In the genomic region with DNA sequence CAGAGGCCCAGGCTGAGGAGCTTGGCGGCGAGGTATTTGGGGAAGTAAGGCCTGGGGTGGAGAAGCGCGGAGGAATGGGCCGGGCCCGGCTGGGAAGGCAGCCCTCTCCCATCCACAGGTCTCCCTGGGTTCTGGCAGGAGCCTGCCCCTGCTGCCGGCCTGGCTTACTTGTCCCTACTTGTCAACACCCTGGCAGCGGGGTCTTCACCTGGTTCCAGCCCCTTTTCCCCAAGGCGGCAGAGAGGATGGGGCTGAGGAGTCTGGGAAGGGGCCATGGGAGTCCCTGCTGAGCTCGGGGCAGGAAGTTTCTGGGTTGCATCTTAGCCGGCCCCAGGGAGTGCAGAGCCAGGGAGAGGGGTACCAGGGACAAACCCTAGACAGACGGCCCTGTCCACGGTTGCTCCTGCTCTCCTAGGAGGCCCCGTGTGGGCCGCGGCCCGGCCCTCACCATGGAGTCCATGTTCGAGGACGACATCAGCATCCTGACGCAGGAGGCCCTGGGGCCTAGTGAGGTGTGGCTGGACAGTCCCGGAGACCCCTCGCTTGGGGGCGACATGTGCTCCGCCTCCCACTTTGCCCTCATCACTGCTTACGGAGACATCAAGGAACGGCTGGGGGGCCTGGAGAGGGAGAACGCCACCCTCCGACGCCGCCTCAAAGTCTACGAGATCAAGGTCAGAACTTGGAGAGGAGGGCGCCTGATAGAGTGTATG, we compare ENCODE assay signal across 8 cellular contexts. TPM values are rescaled to one million over a fixed set of nuclear protein-coding genes. Genes with fewer than 3 reads are reported as not detected.
DNase-seq lines count a peak whose midpoint lies in the region; ATAC-seq and TF ChIP-seq lines count a peak whose summit lies in the region.

No MANE protein-coding gene starts in this region.

- TF ChIP-seq CTCF in right lobe of liver (IDR thresholded peaks at IDR 0.05), result no peak
- TF ChIP-seq CTCF in thoracic aorta (IDR thresholded peaks at IDR 0.05), result no peak

- H3K4me3 ChIP-seq in right lobe of liver (peak overlapping the region; percentile 68 to 87 (median 75)), thoracic aorta (peak overlapping the region; percentile 100)

- 53% methylated on average over 5 of the region's 32 CpGs for WGBS in right lobe of liver (ENCODE audit: insufficient coverage, low coverage, low lambda C conversion rate, missing lambda C conversion rate)

- peaks cover 7% of the 10 kb centered on the region for H3K36me3 Mint-ChIP-seq in activated T-cell treated with anti-CD3 and anti-CD28 coated beads, Interleukin-2, amount 50 U/mL, for 4 hours (ENCODE audit: insufficient read depth)

- H3K9me3 ChIP-seq in right lobe of liver (no peaks in the 10 kb centered on the region), thoracic aorta (no peaks in the 10 kb centered on the region)

- intact Hi-C loops in right lobe of liver (cut with DNase I), result no loop called here

- H3K27me3 Mint-ChIP-seq in activated T-cell treated with anti-CD3 and anti-CD28 coated beads, Interleukin-2, amount 50 U/mL, for 4 hours (ENCODE audit: low read depth), result no peaks in the 10 kb centered on the region

- no peaks in the 10 kb centered on the region for H3K27me3 ChIP-seq in right lobe of liver
- no peaks in the 10 kb centered on the region for H3K27me3 ChIP-seq in thoracic aorta (replicated peaks; ENCODE audit: insufficient read depth)

- H3K4me3 Mint-ChIP-seq in activated T-cell treated with anti-CD3 and anti-CD28 coated beads, Interleukin-2, amount 50 U/mL, for 4 hours, result peak overlapping the region; percentile 83

- H3K36me3 ChIP-seq in right lobe of liver (no peaks in the 10 kb centered on the region), thoracic aorta (peaks cover 5% of the 10 kb centered on the region)

- no peak for DNase-seq in activated T-cell treated with anti-CD3 and anti-CD28 coated beads, Interleukin-2, amount 50 U/mL, for 4 hours
- DNase-seq in activated T-cell treated with anti-CD3 and anti-CD28 coated beads, Interleukin-2, amount 50 U/mL, for 48 hours, result no peak
- DNase-seq in right lobe of liver (no peak), thoracic aorta (ENCODE audit: low spot score) (no peak), COLO829 (ENCODE audit: low spot score) (no peak)
- DNase-seq in activated CD8-positive, alpha-beta memory T cell treated with anti-CD3 and anti-CD28 coated beads, Interleukin-2, amount 50 U/mL, for 4 hours, result no peak

- TF ChIP-seq POLR2A in right lobe of liver (IDR thresholded peaks at IDR 0.05), result no peak

- H3K9me3 Mint-ChIP-seq in activated T-cell treated with anti-CD3 and anti-CD28 coated beads, Interleukin-2, amount 50 U/mL, for 4 hours, result no peaks in the 10 kb centered on the region

- ATAC-seq in activated T-cell treated with anti-CD3 and anti-CD28 coated beads, Interleukin-2, amount 50 U/mL, for 4 hours, result no peak
- ATAC-seq in right lobe of liver, result no peak
- ATAC-seq in thoracic aorta (ENCODE audit: insufficient number of reproducible peaks, low FRiP score, low read depth), result no peak
- no peak for ATAC-seq in GM19452 (IDR thresholded peaks at IDR 0.05; ENCODE audit: unreplicated experiment)

- peaks cover 0 to 11% (median 0%) of the 10 kb centered on the region in 4 donors for H3K4me1 ChIP-seq in right lobe of liver
- H3K4me1 ChIP-seq in thoracic aorta (ENCODE audit: control insufficient read depth in 1 of 2, low read depth in 2 of 2), result peaks cover 17 to 23% of the 10 kb centered on the region in 2 donors

- peaks cover 61% of the 10 kb centered on the region for H3K4me1 Mint-ChIP-seq in activated T-cell treated with anti-CD3 and anti-CD28 coated beads, Interleukin-2, amount 50 U/mL, for 4 hours (ENCODE audit: low read depth)

- H3K27ac ChIP-seq in angular gyrus (ENCODE audit: low read depth, low read length) (peak overlapping the region; percentile 61), right lobe of liver (peak overlapping the region in 1 of 3 donors; percentile 66), thoracic aorta (peak overlapping the region; percentile 69 to 88)

RNA-seq across cellular contexts. Expression of a gene that starts 1.9 kb away (rescaled TPM):
- 10 to 100 TPM; 24.4 to 34.7 (median 24.6) TPM for total RNA-seq in activated T-cell treated with anti-CD3 and anti-CD28 coated beads, Interleukin-2, amount 50 U/mL, for 4 hours
- total RNA-seq in right lobe of liver (1 to 10 TPM; 1.2 to 3.2 (median 2.2) TPM), thoracic aorta (10 to 100 TPM in 1 of 2 donors, 1 to 10 TPM in 1; 8.8 to 19.1 TPM)

RNA-seq across cellular contexts. Expression of a gene that starts 37.2 kb away (rescaled TPM):
- total RNA-seq in activated T-cell treated with anti-CD3 and anti-CD28 coated beads, Interleukin-2, amount 50 U/mL, for 4 hours, result 100 to 1,000 TPM in 2 of 3 donors, 10 to 100 TPM in 1; 77.8 to 111 (median 101) TPM
- total RNA-seq in right lobe of liver, result under 1 TPM in 5 of 6 experiments, not detected in 1; 0.19 to 0.56 (median 0.24) TPM
- total RNA-seq in thoracic aorta, result 1 to 10 TPM in 1 of 2 donors, not detected in 1; 1.8 TPM

RNA-seq across cellular contexts. Expression of a gene that starts 46.1 kb away (rescaled TPM):
- total RNA-seq in activated T-cell treated with anti-CD3 and anti-CD28 coated beads, Interleukin-2, amount 50 U/mL, for 4 hours, result 100 to 1,000 TPM; 916 to 992 (median 944) TPM
- total RNA-seq in right lobe of liver (100 to 1,000 TPM in 2 of 6 experiments, 10 to 100 TPM in 4; 80.8 to 104 (median 94.5) TPM), thoracic aorta (100 to 1,000 TPM; 199 to 223 TPM)

Comparison
In these comparisons a context has a peak if more than half of its experiments do, and no peak if none do; other contexts are left out.
1. RNA of a gene that starts 37.2 kb away (total RNA-seq): 77.8 to 111 TPM in activated T-cell treated with anti-CD3 and anti-CD28 coated beads, Interleukin-2, amount 50 U/mL, for 4 hours; 1.8 TPM in thoracic aorta and 0.19 to 0.56 TPM in right lobe of liver; every median in the first group is over 10 times any median in the second.
2. RNA of a gene that starts 46.1 kb away (total RNA-seq): 916 to 992 TPM in activated T-cell treated with anti-CD3 and anti-CD28 coated beads, Interleukin-2, amount 50 U/mL, for 4 hours; 199 to 223 TPM in thoracic aorta and 80.8 to 104 TPM in right lobe of liver; every median in the first group is over 4 times any median in the second.